2 cellular contexts compared by ENCODE assay signal in genomic region chr12:9699898-9700605, GRCh38.
TF ChIP-seq lines count a peak whose summit lies in the region.

No MANE protein-coding gene starts in this region.

TF ChIP-seq in IMR-90, 13 proteins besides CTCF, POLR2A, EP300 and RAD21:
- TF ChIP-seq NFE2L2 (IDR thresholded peaks at IDR 0.05; ENCODE audit: low read depth, low read length) (no peak), MAFK (IDR thresholded peaks at IDR 0.05; ENCODE audit: low read depth, low read length) (no peak), BHLHE40 (IDR thresholded peaks at IDR 0.05; ENCODE audit: low read depth, low read length) (no peak)

TF ChIP-seq in endothelial cell of umbilical vein, 7 proteins besides CTCF, POLR2A, EP300 and RAD21:
- TF ChIP-seq JUN (IDR thresholded peaks at IDR 0.05; ENCODE audit: borderline replicate concordance, insufficient read depth, insufficient read length, low read depth), result no peak
- no peak for TF ChIP-seq MAX (IDR thresholded peaks at IDR 0.05; ENCODE audit: insufficient read depth, insufficient read length)
- no peak for TF ChIP-seq EZH2 (IDR thresholded peaks at IDR 0.05; ENCODE audit: borderline replicate concordance, low read depth, low read length, severe bottlenecking)
- TF ChIP-seq POLR2AphosphoS5 (IDR thresholded peaks at IDR 0.05; ENCODE audit: insufficient read depth, low read depth, low read length), result peak; percentile 28
- peak; percentile 33 for TF ChIP-seq GATA2 (IDR thresholded peaks at IDR 0.05; ENCODE audit: insufficient read depth, insufficient read length, low read depth, low read length)
- TF ChIP-seq FOS (IDR thresholded peaks at IDR 0.05; ENCODE audit: borderline replicate concordance, insufficient read depth, low read length), result no peak
